ENCODE assay signal across 9 cellular contexts in genomic region chr19:13838943-13839192, GRCh38. TPM values are rescaled to one million over a fixed set of nuclear protein-coding genes. Genes with fewer than 3 reads are reported as not detected.
DNase-seq lines count a peak whose midpoint lies in the region; ATAC-seq and TF ChIP-seq lines count a peak whose summit lies in the region.
"Had no signal": no experiment of that assay in that cellular context is flagged by ENCODE, and none has a peak within 500 bp of the region (broad histone marks: within the 10 kb centered on the region; RNA-seq: fewer than 3 reads in every experiment).

No MANE protein-coding gene starts in this region.

- intact Hi-C loops in uterus (cut with DNase I; ENCODE audit: low total_unique reads) (no loop called here), left colon (cut with DNase I, micrococcal nuclease) (no loop called here)

- DNase-seq in activated naive CD4-positive, alpha-beta T cell treated with anti-CD3 and anti-CD28 coated beads, Interleukin-2, amount 10 ng/mL, durations not matched to agents 7 days and 5 days: no peak
- no peak for DNase-seq in activated naive CD4-positive, alpha-beta T cell treated with anti-CD3 and anti-CD28 coated beads, Interleukin-2, amount 50 U/mL, for 16 hours
- DNase-seq in astrocyte of the cerebellum (ENCODE audit: low read depth) (no peak), memory B cell (ENCODE audit: low spot score in 2 of 2) (no peak), uterus (peak in 1 of 2 donors; percentile 85), DMS114 treated with DMSO at 0.1 percent for 48 hours (lab: John Stamatoyannopoulos, UW; ENCODE audit: unreplicated experiment) (no peak), NOMO-1 treated with dmso at 0.1 percent for 144 hours (lab: John Stamatoyannopoulos, UW; ENCODE audit: unreplicated experiment) (no peak), left colon (no peak)

- in situ Hi-C loops in astrocyte of the cerebellum (cut with HindIII; ENCODE audit: low sequenced_read_pairs): no loop called here

- peaks cover 46% of the 10 kb centered on the region for H3K36me3 Mint-ChIP-seq in activated naive CD4-positive, alpha-beta T cell treated with anti-CD3 and anti-CD28 coated beads, Interleukin-2, amount 10 ng/mL, durations not matched to agents 7 days and 5 days
- H3K36me3 Mint-ChIP-seq in memory B cell: no peaks in the 10 kb centered on the region

- H3K9me3 ChIP-seq in uterus: no peaks in the 10 kb centered on the region

- peak overlapping the region; percentile 97 for H3K27ac Mint-ChIP-seq in activated naive CD4-positive, alpha-beta T cell treated with anti-CD3 and anti-CD28 coated beads, Interleukin-2, amount 10 ng/mL, durations not matched to agents 7 days and 5 days
- peak overlapping the region; percentile 99 for H3K27ac Mint-ChIP-seq in memory B cell

- peak overlapping the region; percentile 99 to 100 for H3K27ac ChIP-seq in uterus

- H3K4me3 Mint-ChIP-seq in activated naive CD4-positive, alpha-beta T cell treated with anti-CD3 and anti-CD28 coated beads, Interleukin-2, amount 10 ng/mL, durations not matched to agents 7 days and 5 days: peak overlapping the region; percentile 93
- H3K4me3 Mint-ChIP-seq in memory B cell: peak overlapping the region; percentile 94

- ATAC-seq in memory B cell (ENCODE audit: low read depth) (no peak), left colon (no peak)

- CTCF ChIA-PET in activated naive CD4-positive, alpha-beta T cell treated with anti-CD3 and anti-CD28 coated beads, Interleukin-2, amount 10 ng/mL, durations not matched to agents 7 days and 5 days (lab: Charles Lee): interaction anchor here (0.9 to 2.9 kb wide), 3 partner anchors 23 to 54 kb away, joined by 3 to 14 read pairs (median 4); no protein-coding TSS in a partner anchor

- peaks cover 76% of the 10 kb centered on the region for H3K4me1 Mint-ChIP-seq in activated naive CD4-positive, alpha-beta T cell treated with anti-CD3 and anti-CD28 coated beads, Interleukin-2, amount 10 ng/mL, durations not matched to agents 7 days and 5 days
- peaks cover 37% of the 10 kb centered on the region for H3K4me1 Mint-ChIP-seq in memory B cell

- peak in 1 of 2 donors; percentile 45 for TF ChIP-seq POLR2A in uterus (IDR thresholded peaks at IDR 0.05)

- peaks cover 4 to 35% of the 10 kb centered on the region in 2 donors for H3K4me1 ChIP-seq in uterus

- H3K4me3 ChIP-seq in astrocyte of the cerebellum (ENCODE audit: low read depth, low read length) (peak overlapping the region; percentile 75), uterus (peak overlapping the region; percentile 56 to 96)

- H3K27me3 Mint-ChIP-seq in activated naive CD4-positive, alpha-beta T cell treated with anti-CD3 and anti-CD28 coated beads, Interleukin-2, amount 10 ng/mL, durations not matched to agents 7 days and 5 days: no peaks in the 10 kb centered on the region
- no peaks in the 10 kb centered on the region for H3K27me3 Mint-ChIP-seq in memory B cell

- no peaks in the 10 kb centered on the region for H3K36me3 ChIP-seq in uterus

- no peaks in the 10 kb centered on the region for H3K27me3 ChIP-seq in uterus

- H3K9me3 Mint-ChIP-seq in activated naive CD4-positive, alpha-beta T cell treated with anti-CD3 and anti-CD28 coated beads, Interleukin-2, amount 10 ng/mL, durations not matched to agents 7 days and 5 days: no peaks in the 10 kb centered on the region
- H3K9me3 Mint-ChIP-seq in memory B cell: no peaks in the 10 kb centered on the region

- no peak for TF ChIP-seq CTCF in astrocyte of the cerebellum (IDR thresholded peaks at IDR 0.05; ENCODE audit: low read depth, low read length, missing control alignments)
- no peak for TF ChIP-seq CTCF in uterus (IDR thresholded peaks at IDR 0.05)

RNA-seq across cellular contexts. Expression of gene NANOS3, which starts 38.1 kb away (rescaled TPM):
- total RNA-seq in uterus (1 to 10 TPM in 1 of 4 donors, not detected in 3; 1.2 TPM), left colon (under 1 TPM in 1 of 2 donors, not detected in 1; 0.56 TPM)
- total RNA-seq: NCI-H460 had no signal

RNA-seq across cellular contexts. Expression of gene ZSWIM4, which starts 43.6 kb away (rescaled TPM):
- total RNA-seq in uterus (1 to 10 TPM in 3 of 4 donors, under 1 TPM in 1; 0.26 to 8.4 (median 6.0) TPM), left colon (1 to 10 TPM; 3.0 TPM)
